Comparison of ENCODE assay signal across 1 cellular context in the genomic region with DNA sequence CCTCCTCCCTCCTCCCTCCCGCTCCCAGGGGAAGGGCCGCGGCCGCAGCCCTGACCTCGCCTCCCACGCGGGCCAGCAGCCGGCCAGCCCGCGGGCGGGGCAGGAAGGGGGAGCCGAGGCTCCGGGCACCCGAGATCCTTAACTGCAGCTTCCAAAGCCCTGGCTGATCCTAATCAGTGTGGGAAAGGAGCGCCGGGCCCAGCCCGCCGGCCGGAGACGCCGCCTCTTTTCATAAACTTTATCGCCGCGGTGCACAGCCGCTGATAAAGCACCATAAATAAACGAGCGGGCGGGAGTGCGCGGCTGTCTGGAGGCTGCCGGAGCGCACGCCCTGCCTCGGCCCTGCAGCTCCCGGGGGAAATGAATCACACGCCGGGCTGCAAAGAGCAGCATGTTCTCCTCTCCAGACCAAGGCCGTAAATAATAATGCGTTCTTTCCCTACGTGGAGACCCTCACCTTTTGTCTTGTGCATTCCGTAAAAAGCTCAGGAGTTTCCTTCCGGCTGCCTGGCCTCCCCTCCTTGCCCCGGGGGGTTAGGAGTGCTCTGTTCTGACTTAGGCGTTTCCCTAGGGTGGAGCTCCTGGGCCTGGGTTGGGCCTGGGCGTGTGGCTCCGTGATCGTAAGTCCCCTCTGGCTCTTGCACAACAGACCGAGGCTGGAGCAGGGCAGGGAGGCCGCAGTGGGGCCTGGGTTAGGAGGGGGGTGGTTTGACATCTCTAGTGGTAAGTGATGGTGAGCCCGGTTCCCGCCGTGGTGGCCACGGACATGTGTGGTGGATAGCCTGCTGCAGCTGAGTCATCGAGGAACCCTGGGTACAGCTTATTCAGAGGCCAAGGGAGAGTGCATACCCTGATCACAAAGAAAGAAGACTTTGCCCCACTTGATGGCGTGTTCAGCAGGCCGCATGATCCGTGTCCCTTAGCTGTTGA.
TF ChIP-seq lines count a peak whose summit lies in the region.

No MANE protein-coding gene starts in this region.

TF ChIP-seq in K562, 482 proteins besides CTCF, POLR2A, EP300 and RAD21 (continued from another document):
- TF ChIP-seq, protein P1, sequence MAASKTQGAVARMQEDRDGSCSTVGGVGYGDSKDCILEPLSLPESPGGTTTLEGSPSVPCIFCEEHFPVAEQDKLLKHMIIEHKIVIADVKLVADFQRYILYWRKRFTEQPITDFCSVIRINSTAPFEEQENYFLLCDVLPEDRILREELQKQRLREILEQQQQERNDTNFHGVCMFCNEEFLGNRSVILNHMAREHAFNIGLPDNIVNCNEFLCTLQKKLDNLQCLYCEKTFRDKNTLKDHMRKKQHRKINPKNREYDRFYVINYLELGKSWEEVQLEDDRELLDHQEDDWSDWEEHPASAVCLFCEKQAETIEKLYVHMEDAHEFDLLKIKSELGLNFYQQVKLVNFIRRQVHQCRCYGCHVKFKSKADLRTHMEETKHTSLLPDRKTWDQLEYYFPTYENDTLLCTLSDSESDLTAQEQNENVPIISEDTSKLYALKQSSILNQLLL (CRISPR knock-in tag; IDR thresholded peaks at IDR 0.05; ENCODE audit: borderline replicate concordance), result peak; percentile 23; the same call in 1 of the 2 replicates
- TF ChIP-seq ZNF76 (CRISPR knock-in tag; IDR thresholded peaks at IDR 0.05; ENCODE audit: borderline replicate concordance) (peak; percentile 84; the same call in 1 of the 2 replicates), ZNF644 (tag; IDR thresholded peaks at IDR 0.05; ENCODE audit: low read depth) (0 out of 2 replicates have a peak, but pooled peaks have one; percentile 26)
